In the genomic region with DNA sequence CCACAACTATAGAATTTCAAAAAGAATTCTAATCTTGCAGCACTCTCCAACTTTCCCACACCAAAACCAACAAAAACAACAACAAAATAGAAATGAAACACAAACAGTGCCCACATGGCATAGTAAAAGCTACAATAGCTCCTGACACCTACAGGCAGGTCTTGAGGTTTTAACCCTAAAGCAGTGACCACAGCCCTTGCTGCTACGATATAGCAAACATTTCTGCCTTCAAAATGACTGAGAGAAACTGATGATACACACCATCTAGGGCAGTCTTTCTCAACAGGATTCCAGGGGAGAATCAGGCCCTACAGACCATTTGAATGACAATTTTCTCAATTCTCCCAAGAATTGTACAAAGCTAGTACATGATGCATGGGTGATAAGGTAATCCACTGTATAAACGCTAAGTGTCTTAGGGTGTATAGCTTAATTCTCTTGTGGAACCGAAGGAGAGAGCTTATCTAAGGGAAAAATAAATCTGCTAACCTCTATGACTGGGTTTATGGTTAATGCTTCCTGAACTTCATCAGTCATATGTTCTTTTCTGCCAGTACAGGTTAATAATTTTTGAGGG, we compare ENCODE assay signal across 13 cellular contexts. TPM values are rescaled to one million over a fixed set of nuclear protein-coding genes. Genes with fewer than 3 reads are reported as not detected.
DNase-seq lines count a peak whose midpoint lies in the region; ATAC-seq and TF ChIP-seq lines count a peak whose summit lies in the region.
"Had no signal": no experiment of that assay in that cellular context is flagged by ENCODE, and none has a peak within 500 bp of the region (broad histone marks: within the 10 kb centered on the region; RNA-seq: fewer than 3 reads in every experiment).

No MANE protein-coding gene starts in this region.

- DNase-seq in heart left ventricle (no peak), cardiac septum (ENCODE audit: low spot score) (no peak), WTC11 (ENCODE audit: low spot score) (no peak), right cardiac atrium (no peak), uterus (no peak)
- DNase-seq: hypothalamus; stimulated activated CD4-positive, alpha-beta T cell treated with anti-CD3 and anti-CD28 coated beads, Interleukin-1b, Interleukin-23, amount 100 ng/mL, for 48 hours had no signal

- H3K9me3 Mint-ChIP-seq in WTC11: no peaks in the 10 kb centered on the region
- H3K9me3 Mint-ChIP-seq: brain, memory B cell had no signal

- peak overlapping the region in 9 of 12 donors; percentile 35 to 80 (median 73) for H3K27ac ChIP-seq in heart left ventricle
- peak overlapping the region; percentile 41 for H3K27ac ChIP-seq in right cardiac atrium (ENCODE audit: low read length)
- peak overlapping the region; percentile 69 to 77 for H3K27ac ChIP-seq in uterus

- peaks cover 2 to 72% (median 55%) of the 10 kb centered on the region in 12 donors for H3K4me1 ChIP-seq in heart left ventricle
- peaks cover 1% of the 10 kb centered on the region for H3K4me1 ChIP-seq in right cardiac atrium (ENCODE audit: control insufficient read depth, insufficient read depth, low read length)
- H3K4me1 ChIP-seq in uterus: peaks cover 0 to 27% of the 10 kb centered on the region in 2 donors

- H3K36me3 ChIP-seq in heart left ventricle (peaks cover 0 to 14% (median 3%) of the 10 kb centered on the region in 9 donors), uterus (no peaks in the 10 kb centered on the region)

- H3K4me3 Mint-ChIP-seq in WTC11: no peak overlapping the region
- H3K4me3 Mint-ChIP-seq: B cell, memory B cell had no signal

- H3K4me3 ChIP-seq in heart left ventricle (peak overlapping the region in 3 of 12 donors; percentile 27 to 46 (median 44)), right cardiac atrium (ENCODE audit: low read length) (no peak overlapping the region), uterus (no peak overlapping the region)

- intact Hi-C loops in heart left ventricle (cut with DNase I) (loop anchor here in 5 of 10 donors (5.0 to 10.0 kb wide), 5 partner anchors 43 to 220 kb away; a partner anchor contains a TSS), cardiac septum (cut with DNase I) (loop anchor here (2.0 kb wide), 1 partner anchor 46 kb away; a partner anchor contains a TSS), right cardiac atrium (cut with DNase I) (loop anchor here in 3 of 4 donors (5.0 kb wide), 1 partner anchor 48 kb away; a partner anchor contains a TSS), uterus (cut with DNase I; ENCODE audit: low total_unique reads) (no loop called here)

- no peaks in the 10 kb centered on the region for H3K36me3 Mint-ChIP-seq in WTC11

- no peaks in the 10 kb centered on the region for H3K27me3 Mint-ChIP-seq in WTC11 (ENCODE audit: low read depth)
- H3K27me3 Mint-ChIP-seq: B cell, brain, memory B cell had no signal

- peak in 2 of 4 donors; percentile 18 to 22 for ATAC-seq in heart left ventricle
- no peak for ATAC-seq in WTC11
- ATAC-seq in right cardiac atrium: no peak
- ATAC-seq in GM21528 (IDR thresholded peaks at IDR 0.05; ENCODE audit: low FRiP score, unreplicated experiment): no peak
- ATAC-seq in HG03139 (IDR thresholded peaks at IDR 0.05; ENCODE audit: unreplicated experiment): no peak
- no peak for ATAC-seq in HG02885 (IDR thresholded peaks at IDR 0.05; ENCODE audit: poor library complexity, unreplicated experiment)

- CTCF ChIA-PET in WTC11 (lab: Charles Lee): interaction anchor here (1.2 kb wide), 1 partner anchor 173 kb away, joined by 3 read pairs; no protein-coding TSS in a partner anchor

- TF ChIP-seq CTCF in heart left ventricle (IDR thresholded peaks at IDR 0.05) (no peak), WTC11 (IDR thresholded peaks at IDR 0.05) (no peak), uterus (IDR thresholded peaks at IDR 0.05) (no peak)

- no peaks in the 10 kb centered on the region for H3K27me3 ChIP-seq in heart left ventricle
- no peaks in the 10 kb centered on the region for H3K27me3 ChIP-seq in right cardiac atrium (ENCODE audit: control insufficient read depth, insufficient read depth)
- no peaks in the 10 kb centered on the region for H3K27me3 ChIP-seq in uterus

- H3K4me1 Mint-ChIP-seq in WTC11: no peaks in the 10 kb centered on the region

- POLR2A ChIA-PET in WTC11 (lab: Charles Lee): no interaction called here

- H3K9me3 ChIP-seq in heart left ventricle (no peaks in the 10 kb centered on the region), right cardiac atrium (ENCODE audit: control insufficient read depth, low read length) (no peaks in the 10 kb centered on the region), uterus (no peaks in the 10 kb centered on the region)

- 0 out of 2 replicates have a peak overlapping the region, but pooled peaks have one; percentile 0 for H3K27ac Mint-ChIP-seq in WTC11
- H3K27ac Mint-ChIP-seq: B cell, memory B cell had no signal

- WGBS in heart left ventricle, 4 donors: 72 to 83% (median 77%) methylated on average over 3 of the region's 3 CpGs
- WGBS in right cardiac atrium: 87% methylated on average over 3 of the region's 3 CpGs

- no peak for TF ChIP-seq POLR2A in heart left ventricle (IDR thresholded peaks at IDR 0.05)
- TF ChIP-seq POLR2A in uterus (IDR thresholded peaks at IDR 0.05): no peak

TF ChIP-seq in WTC11, 78 proteins besides CTCF, POLR2A, EP300 and RAD21 (continues in another document):
- no peak for TF ChIP-seq NR1H2 (CRISPR knock-in tag; IDR thresholded peaks at IDR 0.05)
- TF ChIP-seq, protein P1, sequence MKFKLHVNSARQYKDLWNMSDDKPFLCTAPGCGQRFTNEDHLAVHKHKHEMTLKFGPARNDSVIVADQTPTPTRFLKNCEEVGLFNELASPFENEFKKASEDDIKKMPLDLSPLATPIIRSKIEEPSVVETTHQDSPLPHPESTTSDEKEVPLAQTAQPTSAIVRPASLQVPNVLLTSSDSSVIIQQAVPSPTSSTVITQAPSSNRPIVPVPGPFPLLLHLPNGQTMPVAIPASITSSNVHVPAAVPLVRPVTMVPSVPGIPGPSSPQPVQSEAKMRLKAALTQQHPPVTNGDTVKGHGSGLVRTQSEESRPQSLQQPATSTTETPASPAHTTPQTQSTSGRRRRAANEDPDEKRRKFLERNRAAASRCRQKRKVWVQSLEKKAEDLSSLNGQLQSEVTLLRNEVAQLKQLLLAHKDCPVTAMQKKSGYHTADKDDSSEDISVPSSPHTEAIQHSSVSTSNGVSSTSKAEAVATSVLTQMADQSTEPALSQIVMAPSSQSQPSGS (CRISPR knock-in tag; IDR thresholded peaks at IDR 0.05; ENCODE audit: borderline replicate concordance, low read depth): no peak
- TF ChIP-seq, protein P2, sequence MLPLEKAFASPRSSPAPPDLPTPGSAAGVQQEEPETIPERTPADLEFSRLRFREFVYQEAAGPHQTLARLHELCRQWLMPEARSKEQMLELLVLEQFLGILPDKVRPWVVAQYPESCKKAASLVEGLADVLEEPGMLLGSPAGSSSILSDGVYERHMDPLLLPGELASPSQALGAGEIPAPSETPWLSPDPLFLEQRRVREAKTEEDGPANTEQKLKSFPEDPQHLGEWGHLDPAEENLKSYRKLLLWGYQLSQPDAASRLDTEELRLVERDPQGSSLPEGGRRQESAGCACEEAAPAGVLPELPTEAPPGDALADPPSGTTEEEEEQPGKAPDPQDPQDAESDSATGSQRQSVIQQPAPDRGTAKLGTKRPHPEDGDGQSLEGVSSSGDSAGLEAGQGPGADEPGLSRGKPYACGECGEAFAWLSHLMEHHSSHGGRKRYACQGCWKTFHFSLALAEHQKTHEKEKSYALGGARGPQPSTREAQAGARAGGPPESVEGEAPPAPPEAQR (CRISPR knock-in tag; IDR thresholded peaks at IDR 0.05): no peak
- TF ChIP-seq SMAD3 (CRISPR knock-in tag; IDR thresholded peaks at IDR 0.05; ENCODE audit: borderline replicate concordance): no peak
- TF ChIP-seq, protein P3, sequence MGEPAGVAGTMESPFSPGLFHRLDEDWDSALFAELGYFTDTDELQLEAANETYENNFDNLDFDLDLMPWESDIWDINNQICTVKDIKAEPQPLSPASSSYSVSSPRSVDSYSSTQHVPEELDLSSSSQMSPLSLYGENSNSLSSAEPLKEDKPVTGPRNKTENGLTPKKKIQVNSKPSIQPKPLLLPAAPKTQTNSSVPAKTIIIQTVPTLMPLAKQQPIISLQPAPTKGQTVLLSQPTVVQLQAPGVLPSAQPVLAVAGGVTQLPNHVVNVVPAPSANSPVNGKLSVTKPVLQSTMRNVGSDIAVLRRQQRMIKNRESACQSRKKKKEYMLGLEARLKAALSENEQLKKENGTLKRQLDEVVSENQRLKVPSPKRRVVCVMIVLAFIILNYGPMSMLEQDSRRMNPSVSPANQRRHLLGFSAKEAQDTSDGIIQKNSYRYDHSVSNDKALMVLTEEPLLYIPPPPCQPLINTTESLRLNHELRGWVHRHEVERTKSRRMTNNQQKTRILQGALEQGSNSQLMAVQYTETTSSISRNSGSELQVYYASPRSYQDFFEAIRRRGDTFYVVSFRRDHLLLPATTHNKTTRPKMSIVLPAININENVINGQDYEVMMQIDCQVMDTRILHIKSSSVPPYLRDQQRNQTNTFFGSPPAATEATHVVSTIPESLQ (CRISPR knock-in tag; IDR thresholded peaks at IDR 0.05): no peak
- TF ChIP-seq, protein P4, sequence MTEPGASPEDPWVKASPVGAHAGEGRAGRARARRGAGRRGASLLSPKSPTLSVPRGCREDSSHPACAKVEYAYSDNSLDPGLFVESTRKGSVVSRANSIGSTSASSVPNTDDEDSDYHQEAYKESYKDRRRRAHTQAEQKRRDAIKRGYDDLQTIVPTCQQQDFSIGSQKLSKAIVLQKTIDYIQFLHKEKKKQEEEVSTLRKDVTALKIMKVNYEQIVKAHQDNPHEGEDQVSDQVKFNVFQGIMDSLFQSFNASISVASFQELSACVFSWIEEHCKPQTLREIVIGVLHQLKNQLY (CRISPR knock-in tag; IDR thresholded peaks at IDR 0.05): no peak

RNA-seq across cellular contexts. Expression of a gene that starts 46.5 kb away (rescaled TPM):
- total RNA-seq in heart left ventricle (100 to 1,000 TPM; 110 to 201 (median 146) TPM), cardiac septum (259 TPM), WTC11 (2021) (9.4 to 12.8 TPM (median 10.5 TPM) in 3 replicates), right cardiac atrium (100 to 1,000 TPM in 3 of 4 donors, 10 to 100 TPM in 1; 98.2 to 141 (median 134) TPM), uterus (10 to 100 TPM; 31.8 to 54.9 (median 38.2) TPM)
- polyA plus RNA-seq in heart left ventricle (10 to 100 TPM; 41.2 to 41.9 TPM), right cardiac atrium (37.6 TPM)

RNA-seq across cellular contexts. Expression of a gene that starts 46.8 kb away (rescaled TPM):
- total RNA-seq in heart left ventricle: 100 to 1,000 TPM in 1 of 9 donors, 10 to 100 TPM in 8; 45.0 to 105 (median 57.9) TPM
- 10 to 100 TPM; 28.6 to 59.9 TPM for polyA plus RNA-seq in heart left ventricle
- total RNA-seq in cardiac septum: 41.5 TPM
- 35.4 to 37.4 TPM (median 36.7 TPM) in 3 replicates for total RNA-seq in WTC11 (2021)
- total RNA-seq in right cardiac atrium: 10 to 100 TPM; 35.4 to 51.3 (median 43.4) TPM
- polyA plus RNA-seq in right cardiac atrium: 46.9 TPM
- total RNA-seq in uterus: 10 to 100 TPM in 3 of 4 donors, 1 to 10 TPM in 1; 5.4 to 27.2 (median 22.0) TPM

RNA-seq across cellular contexts. Expression of a gene that starts 47.6 kb away (rescaled TPM):
- 1 to 10 TPM; 3.9 to 8.1 (median 7.2) TPM for total RNA-seq in heart left ventricle
- 1 to 10 TPM; 1.1 to 3.7 TPM for polyA plus RNA-seq in heart left ventricle
- 12.0 TPM for total RNA-seq in cardiac septum
- 0.17 to 0.62 TPM (median 0.23 TPM) in 3 replicates for total RNA-seq in WTC11 (2021)
- total RNA-seq in right cardiac atrium: 1 to 10 TPM; 5.5 to 8.7 (median 6.7) TPM
- polyA plus RNA-seq in right cardiac atrium: 4.1 TPM
- total RNA-seq in uterus: 1 to 10 TPM in 2 of 4 donors, under 1 TPM in 1, not detected in 1; 0.26 to 2.0 (median 1.5) TPM
